8 cellular contexts compared by ENCODE assay signal in the genomic region with DNA sequence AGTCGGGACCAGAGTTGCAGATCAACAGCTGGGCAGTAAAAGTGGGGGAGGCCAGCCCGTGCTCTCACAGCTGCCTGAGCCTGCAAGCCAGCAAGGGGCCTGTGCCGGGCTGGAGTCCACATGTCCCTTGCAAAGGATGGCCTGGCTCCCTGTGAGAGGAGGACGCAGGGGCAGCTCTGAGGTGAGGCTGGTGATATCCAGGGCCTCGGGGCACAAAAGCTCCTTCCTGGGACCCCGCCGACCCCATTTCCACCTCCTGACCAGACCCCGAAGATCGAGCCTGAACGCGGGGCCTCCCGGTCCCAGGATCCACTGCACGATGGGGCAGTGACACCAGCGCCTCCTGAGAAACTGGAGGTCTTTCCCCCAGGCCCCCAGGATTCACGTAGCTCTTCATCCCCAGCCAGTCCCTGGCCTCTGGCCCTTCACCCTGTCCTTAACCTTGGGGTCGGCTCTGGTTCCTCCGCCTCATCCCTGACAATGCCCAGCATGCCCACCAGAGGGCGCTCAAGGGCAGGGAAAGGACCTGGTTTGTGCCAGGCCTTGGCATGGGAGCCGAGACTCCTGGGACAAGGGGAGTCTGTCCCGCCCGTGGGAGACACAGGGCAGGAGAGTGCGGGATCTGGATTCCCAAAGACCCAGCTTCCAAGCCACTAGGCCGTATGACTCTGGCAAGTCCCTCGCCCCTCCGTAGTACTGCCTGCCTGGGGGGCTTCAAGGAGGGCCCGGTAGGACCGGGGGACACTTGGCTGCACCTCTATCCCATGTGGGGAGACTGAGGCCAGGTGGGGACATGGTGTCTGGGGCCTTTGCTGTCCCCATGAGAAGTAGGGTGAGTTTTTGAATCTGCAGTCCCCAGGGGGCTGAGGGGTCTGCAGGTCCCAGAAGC. TPM values are rescaled to one million over a fixed set of nuclear protein-coding genes. Genes with fewer than 3 reads are reported as not detected.
DNase-seq lines count a peak whose midpoint lies in the region; ATAC-seq and TF ChIP-seq lines count a peak whose summit lies in the region.

No MANE protein-coding gene starts in this region.

- CTCF ChIA-PET in activated naive CD4-positive, alpha-beta T cell treated with anti-CD3 and anti-CD28 coated beads, Interleukin-2, amount 10 ng/mL, durations not matched to agents 7 days and 5 days (lab: Charles Lee) = interaction anchor here (0.7 to 5.7 kb wide), 6 partner anchors 12 to 127 kb away, joined by 3 to 58 read pairs (median 4); no protein-coding TSS in a partner anchor

- DNase-seq in CD14-positive monocyte (ENCODE audit: low spot score) = peak; percentile 85
- DNase-seq in HFFc6 = peak; percentile 58
- DNase-seq in activated naive CD4-positive, alpha-beta T cell treated with anti-CD3 and anti-CD28 coated beads, Interleukin-2, amount 10 ng/mL, durations not matched to agents 7 days and 5 days = peak; percentile 85
- DNase-seq in Right ventricle myocardium superior = peak; percentile 92
- DNase-seq in retina = peak; percentile 87

- TF ChIP-seq CTCF in CD14-positive monocyte (IDR thresholded peaks at IDR 0.05) (peak; percentile 99), HFFc6 (IDR thresholded peaks at IDR 0.05) (peak; percentile 99)

- ATAC-seq in SK-N-SH treated with all-trans-retinoic acid at 6 μM for 48 hours (peak; percentile 57), Right ventricle myocardium superior (ENCODE audit: poor library complexity) (peak; percentile 65), HG03439 (IDR thresholded peaks at IDR 0.05; ENCODE audit: unreplicated experiment) (no peak), HG02885 (IDR thresholded peaks at IDR 0.05; ENCODE audit: poor library complexity, unreplicated experiment) (no peak)

- H3K9me3 Mint-ChIP-seq in CD14-positive monocyte = peaks cover 0 to 6% (median 0%) of the 10 kb centered on the region in 7 donors
- H3K9me3 Mint-ChIP-seq in HFFc6 = no peaks in the 10 kb centered on the region
- no peaks in the 10 kb centered on the region for H3K9me3 Mint-ChIP-seq in activated naive CD4-positive, alpha-beta T cell treated with anti-CD3 and anti-CD28 coated beads, Interleukin-2, amount 10 ng/mL, durations not matched to agents 7 days and 5 days

- H3K27me3 Mint-ChIP-seq in CD14-positive monocyte (ENCODE audit: low read depth in 3 of 3) = peaks cover 0 to 12% (median 2%) of the 10 kb centered on the region in 3 donors
- peaks cover 13% of the 10 kb centered on the region for H3K27me3 Mint-ChIP-seq in HFFc6 (ENCODE audit: insufficient read depth)
- peaks cover 28% of the 10 kb centered on the region for H3K27me3 Mint-ChIP-seq in activated naive CD4-positive, alpha-beta T cell treated with anti-CD3 and anti-CD28 coated beads, Interleukin-2, amount 10 ng/mL, durations not matched to agents 7 days and 5 days

- intact Hi-C loops in CD14-positive monocyte (cut with micrococcal nuclease) (loop anchor here (1.0 to 10.0 kb wide), 5 partner anchors 43 to 300 kb away; partner anchors contain the start of gene GTSE1 (in 2 of the 2)), Right ventricle myocardium superior (cut with DNase I) (loop anchor here (2.0 to 5.0 kb wide), 2 partner anchors 122 to 323 kb away; no protein-coding TSS in a partner anchor)

- H3K4me1 Mint-ChIP-seq in CD14-positive monocyte (peaks cover 52% of the 10 kb centered on the region), HFFc6 (ENCODE audit: low read depth) (peaks cover 40% of the 10 kb centered on the region)
- H3K4me1 Mint-ChIP-seq in activated naive CD4-positive, alpha-beta T cell treated with anti-CD3 and anti-CD28 coated beads, Interleukin-2, amount 10 ng/mL, durations not matched to agents 7 days and 5 days = peaks cover 6% of the 10 kb centered on the region

- H3K4me3 Mint-ChIP-seq in CD14-positive monocyte = peak overlapping the region in 1 of 2 donors; percentile 46
- H3K4me3 Mint-ChIP-seq in HFFc6 = no peak overlapping the region
- H3K4me3 Mint-ChIP-seq in activated naive CD4-positive, alpha-beta T cell treated with anti-CD3 and anti-CD28 coated beads, Interleukin-2, amount 10 ng/mL, durations not matched to agents 7 days and 5 days = no peak overlapping the region

- no peaks in the 10 kb centered on the region for H3K36me3 Mint-ChIP-seq in CD14-positive monocyte
- H3K36me3 Mint-ChIP-seq in HFFc6 (ENCODE audit: low read depth) = no peaks in the 10 kb centered on the region
- H3K36me3 Mint-ChIP-seq in activated naive CD4-positive, alpha-beta T cell treated with anti-CD3 and anti-CD28 coated beads, Interleukin-2, amount 10 ng/mL, durations not matched to agents 7 days and 5 days = no peaks in the 10 kb centered on the region

- peak overlapping the region; percentile 74 to 99 (median 98) for H3K27ac Mint-ChIP-seq in CD14-positive monocyte
- H3K27ac Mint-ChIP-seq in HFFc6 = peak overlapping the region; percentile 45
- no peak overlapping the region for H3K27ac Mint-ChIP-seq in activated naive CD4-positive, alpha-beta T cell treated with anti-CD3 and anti-CD28 coated beads, Interleukin-2, amount 10 ng/mL, durations not matched to agents 7 days and 5 days

TF ChIP-seq in SK-N-SH treated with all-trans-retinoic acid at 6 μM for 48 hours, 23 proteins besides CTCF, POLR2A, EP300 and RAD21:
- TF ChIP-seq ARNTL (CRISPR knock-in tag; IDR thresholded peaks at IDR 0.05; ENCODE audit: borderline replicate concordance, low read depth) (no peak), TSHZ2 (CRISPR knock-in tag; IDR thresholded peaks at IDR 0.05) (no peak), RARB (CRISPR knock-in tag; IDR thresholded peaks at IDR 0.05) (no peak), TOX (CRISPR knock-in tag; IDR thresholded peaks at IDR 0.05; ENCODE audit: borderline replicate concordance) (no peak), BACH2 (CRISPR knock-in tag; IDR thresholded peaks at IDR 0.05; ENCODE audit: borderline replicate concordance) (no peak)

RNA-seq across cellular contexts. Expression of gene WNT7B, which starts 17.8 kb away (rescaled TPM):
- polyA plus RNA-seq in CD14-positive monocyte = not detected
- total RNA-seq in HFFc6 (2021; fragmentation: NEBNext Ultra II Directional; extraction: Animal tissue kit (Norgen Biotek cat#: 25700)) = under 1 TPM in 5 of 6 experiments, not detected in 1; 0.07 to 0.14 (median 0.09) TPM
- total RNA-seq in Right ventricle myocardium superior = not detected

Comparison
In these comparisons a context has a peak if more than half of its experiments do, and no peak if none do; other contexts are left out.
1. ATAC-seq: peak in SK-N-SH treated with all-trans-retinoic acid at 6 μM for 48 hours (single experiment) and Right ventricle myocardium superior (single experiment); none in HG03439 (single experiment) and HG02885 (single experiment).
2. Peak in every context shown above with its lines, with median percentiles within 50 percentile points of each other: DNase-seq.